In the genomic region with DNA sequence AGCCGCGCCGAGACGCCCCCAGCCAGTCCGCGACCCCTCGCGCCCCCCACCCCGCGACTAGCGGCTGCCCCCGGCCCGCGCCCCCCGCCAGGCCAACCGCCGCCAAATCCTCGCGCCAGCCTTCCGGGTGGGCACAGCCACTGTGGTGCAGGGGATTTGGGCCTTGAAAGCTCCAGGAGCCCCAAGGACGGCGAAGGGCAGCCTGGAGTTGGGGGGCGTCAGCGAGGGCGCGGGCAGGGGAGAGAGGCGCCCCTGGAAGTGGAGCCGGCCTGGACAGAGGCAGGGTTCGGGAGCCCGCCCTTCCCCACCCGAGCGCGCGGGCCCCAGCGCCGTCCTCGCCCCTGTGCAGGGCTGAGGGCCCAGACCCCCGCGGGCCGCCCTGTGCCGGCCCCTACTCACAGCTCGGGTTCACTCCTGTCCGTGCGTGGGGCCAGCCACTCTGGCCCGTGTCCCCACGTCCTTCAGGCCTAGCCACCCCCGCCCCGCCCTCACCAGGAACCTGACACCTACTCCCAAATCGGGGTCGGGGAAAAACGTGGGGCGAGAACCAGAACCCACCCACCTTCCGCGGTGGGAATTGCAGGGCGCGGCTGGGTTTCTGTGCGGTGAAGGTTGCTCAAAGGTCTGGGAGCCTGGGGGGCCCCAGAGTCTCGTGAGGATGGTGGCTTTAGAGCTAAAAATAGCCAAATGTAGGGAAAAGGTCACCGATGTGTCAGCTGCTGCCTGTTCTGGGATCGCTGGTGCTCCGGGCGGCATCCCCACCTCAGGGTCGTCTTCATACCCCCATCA, we compare ENCODE assay signal across 1 cellular context.
TF ChIP-seq lines count a peak whose summit lies in the region.

A gene (minus strand): TSS at position 441 of the 789 bp plus-strand sequence. CDS start 512 bp downstream, outside the sequence.

TF ChIP-seq in GM23338, 12 proteins besides CTCF, POLR2A, EP300 and RAD21 (continued from another document):
- TF ChIP-seq, protein P1, sequence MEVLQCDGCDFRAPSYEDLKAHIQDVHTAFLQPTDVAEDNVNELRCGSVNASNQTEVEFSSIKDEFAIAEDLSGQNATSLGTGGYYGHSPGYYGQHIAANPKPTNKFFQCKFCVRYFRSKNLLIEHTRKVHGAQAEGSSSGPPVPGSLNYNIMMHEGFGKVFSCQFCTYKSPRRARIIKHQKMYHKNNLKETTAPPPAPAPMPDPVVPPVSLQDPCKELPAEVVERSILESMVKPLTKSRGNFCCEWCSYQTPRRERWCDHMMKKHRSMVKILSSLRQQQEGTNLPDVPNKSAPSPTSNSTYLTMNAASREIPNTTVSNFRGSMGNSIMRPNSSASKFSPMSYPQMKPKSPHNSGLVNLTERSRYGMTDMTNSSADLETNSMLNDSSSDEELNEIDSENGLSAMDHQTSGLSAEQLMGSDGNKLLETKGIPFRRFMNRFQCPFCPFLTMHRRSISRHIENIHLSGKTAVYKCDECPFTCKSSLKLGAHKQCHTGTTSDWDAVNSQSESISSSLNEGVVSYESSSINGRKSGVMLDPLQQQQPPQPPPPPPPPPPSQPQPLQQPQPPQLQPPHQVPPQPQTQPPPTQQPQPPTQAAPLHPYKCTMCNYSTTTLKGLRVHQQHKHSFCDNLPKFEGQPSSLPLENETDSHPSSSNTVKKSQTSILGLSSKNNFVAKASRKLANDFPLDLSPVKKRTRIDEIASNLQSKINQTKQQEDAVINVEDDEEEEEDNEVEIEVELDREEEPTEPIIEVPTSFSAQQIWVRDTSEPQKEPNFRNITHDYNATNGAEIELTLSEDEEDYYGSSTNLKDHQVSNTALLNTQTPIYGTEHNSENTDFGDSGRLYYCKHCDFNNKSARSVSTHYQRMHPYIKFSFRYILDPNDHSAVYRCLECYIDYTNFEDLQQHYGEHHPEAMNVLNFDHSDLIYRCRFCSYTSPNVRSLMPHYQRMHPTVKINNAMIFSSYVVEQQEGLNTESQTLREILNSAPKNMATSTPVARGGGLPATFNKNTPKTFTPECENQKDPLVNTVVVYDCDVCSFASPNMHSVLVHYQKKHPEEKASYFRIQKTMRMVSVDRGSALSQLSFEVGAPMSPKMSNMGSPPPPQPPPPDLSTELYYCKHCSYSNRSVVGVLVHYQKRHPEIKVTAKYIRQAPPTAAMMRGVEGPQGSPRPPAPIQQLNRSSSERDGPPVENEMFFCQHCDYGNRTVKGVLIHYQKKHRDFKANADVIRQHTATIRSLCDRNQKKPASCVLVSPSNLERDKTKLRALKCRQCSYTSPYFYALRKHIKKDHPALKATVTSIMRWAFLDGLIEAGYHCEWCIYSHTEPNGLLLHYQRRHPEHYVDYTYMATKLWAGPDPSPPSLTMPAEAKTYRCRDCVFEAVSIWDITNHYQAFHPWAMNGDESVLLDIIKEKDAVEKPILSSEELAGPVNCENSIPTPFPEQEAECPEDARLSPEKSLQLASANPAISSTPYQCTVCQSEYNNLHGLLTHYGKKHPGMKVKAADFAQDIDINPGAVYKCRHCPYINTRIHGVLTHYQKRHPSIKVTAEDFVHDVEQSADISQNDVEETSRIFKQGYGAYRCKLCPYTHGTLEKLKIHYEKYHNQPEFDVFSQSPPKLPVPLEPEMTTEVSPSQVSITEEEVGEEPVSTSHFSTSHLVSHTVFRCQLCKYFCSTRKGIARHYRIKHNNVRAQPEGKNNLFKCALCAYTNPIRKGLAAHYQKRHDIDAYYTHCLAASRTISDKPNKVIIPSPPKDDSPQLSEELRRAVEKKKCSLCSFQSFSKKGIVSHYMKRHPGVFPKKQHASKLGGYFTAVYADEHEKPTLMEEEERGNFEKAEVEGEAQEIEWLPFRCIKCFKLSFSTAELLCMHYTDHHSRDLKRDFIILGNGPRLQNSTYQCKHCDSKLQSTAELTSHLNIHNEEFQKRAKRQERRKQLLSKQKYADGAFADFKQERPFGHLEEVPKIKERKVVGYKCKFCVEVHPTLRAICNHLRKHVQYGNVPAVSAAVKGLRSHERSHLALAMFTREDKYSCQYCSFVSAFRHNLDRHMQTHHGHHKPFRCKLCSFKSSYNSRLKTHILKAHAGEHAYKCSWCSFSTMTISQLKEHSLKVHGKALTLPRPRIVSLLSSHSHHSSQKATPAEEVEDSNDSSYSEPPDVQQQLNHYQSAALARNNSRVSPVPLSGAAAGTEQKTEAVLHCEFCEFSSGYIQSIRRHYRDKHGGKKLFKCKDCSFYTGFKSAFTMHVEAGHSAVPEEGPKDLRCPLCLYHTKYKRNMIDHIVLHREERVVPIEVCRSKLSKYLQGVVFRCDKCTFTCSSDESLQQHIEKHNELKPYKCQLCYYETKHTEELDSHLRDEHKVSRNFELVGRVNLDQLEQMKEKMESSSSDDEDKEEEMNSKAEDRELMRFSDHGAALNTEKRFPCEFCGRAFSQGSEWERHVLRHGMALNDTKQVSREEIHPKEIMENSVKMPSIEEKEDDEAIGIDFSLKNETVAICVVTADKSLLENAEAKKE (CRISPR knock-in tag; IDR thresholded peaks at IDR 0.05): no peak
- TF ChIP-seq ZNF331 (CRISPR knock-in tag; IDR thresholded peaks at IDR 0.05; ENCODE audit: low read depth) (no peak), NANOG (IDR thresholded peaks at IDR 0.05; ENCODE audit: borderline replicate concordance) (no peak), CREB1 (CRISPR knock-in tag; IDR thresholded peaks at IDR 0.05; ENCODE audit: low read depth) (no peak), EZH2 (IDR thresholded peaks at IDR 0.05; ENCODE audit: low read depth, unreplicated experiment) (no peak), EZH2phosphoT487 (IDR thresholded peaks at IDR 0.05; ENCODE audit: unreplicated experiment) (no peak), STAT1 (IDR thresholded peaks at IDR 0.05; ENCODE audit: unreplicated experiment) (no peak), JUNB (IDR thresholded peaks at IDR 0.05; ENCODE audit: unreplicated experiment) (no peak), ZNF114 (CRISPR knock-in tag; IDR thresholded peaks at IDR 0.05) (no peak)
- TF ChIP-seq, protein P2, sequence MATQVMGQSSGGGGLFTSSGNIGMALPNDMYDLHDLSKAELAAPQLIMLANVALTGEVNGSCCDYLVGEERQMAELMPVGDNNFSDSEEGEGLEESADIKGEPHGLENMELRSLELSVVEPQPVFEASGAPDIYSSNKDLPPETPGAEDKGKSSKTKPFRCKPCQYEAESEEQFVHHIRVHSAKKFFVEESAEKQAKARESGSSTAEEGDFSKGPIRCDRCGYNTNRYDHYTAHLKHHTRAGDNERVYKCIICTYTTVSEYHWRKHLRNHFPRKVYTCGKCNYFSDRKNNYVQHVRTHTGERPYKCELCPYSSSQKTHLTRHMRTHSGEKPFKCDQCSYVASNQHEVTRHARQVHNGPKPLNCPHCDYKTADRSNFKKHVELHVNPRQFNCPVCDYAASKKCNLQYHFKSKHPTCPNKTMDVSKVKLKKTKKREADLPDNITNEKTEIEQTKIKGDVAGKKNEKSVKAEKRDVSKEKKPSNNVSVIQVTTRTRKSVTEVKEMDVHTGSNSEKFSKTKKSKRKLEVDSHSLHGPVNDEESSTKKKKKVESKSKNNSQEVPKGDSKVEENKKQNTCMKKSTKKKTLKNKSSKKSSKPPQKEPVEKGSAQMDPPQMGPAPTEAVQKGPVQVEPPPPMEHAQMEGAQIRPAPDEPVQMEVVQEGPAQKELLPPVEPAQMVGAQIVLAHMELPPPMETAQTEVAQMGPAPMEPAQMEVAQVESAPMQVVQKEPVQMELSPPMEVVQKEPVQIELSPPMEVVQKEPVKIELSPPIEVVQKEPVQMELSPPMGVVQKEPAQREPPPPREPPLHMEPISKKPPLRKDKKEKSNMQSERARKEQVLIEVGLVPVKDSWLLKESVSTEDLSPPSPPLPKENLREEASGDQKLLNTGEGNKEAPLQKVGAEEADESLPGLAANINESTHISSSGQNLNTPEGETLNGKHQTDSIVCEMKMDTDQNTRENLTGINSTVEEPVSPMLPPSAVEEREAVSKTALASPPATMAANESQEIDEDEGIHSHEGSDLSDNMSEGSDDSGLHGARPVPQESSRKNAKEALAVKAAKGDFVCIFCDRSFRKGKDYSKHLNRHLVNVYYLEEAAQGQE (IDR thresholded peaks at IDR 0.05; ENCODE audit: unreplicated experiment): no peak
- TF ChIP-seq, protein P3, sequence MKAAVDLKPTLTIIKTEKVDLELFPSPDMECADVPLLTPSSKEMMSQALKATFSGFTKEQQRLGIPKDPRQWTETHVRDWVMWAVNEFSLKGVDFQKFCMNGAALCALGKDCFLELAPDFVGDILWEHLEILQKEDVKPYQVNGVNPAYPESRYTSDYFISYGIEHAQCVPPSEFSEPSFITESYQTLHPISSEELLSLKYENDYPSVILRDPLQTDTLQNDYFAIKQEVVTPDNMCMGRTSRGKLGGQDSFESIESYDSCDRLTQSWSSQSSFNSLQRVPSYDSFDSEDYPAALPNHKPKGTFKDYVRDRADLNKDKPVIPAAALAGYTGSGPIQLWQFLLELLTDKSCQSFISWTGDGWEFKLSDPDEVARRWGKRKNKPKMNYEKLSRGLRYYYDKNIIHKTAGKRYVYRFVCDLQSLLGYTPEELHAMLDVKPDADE (IDR thresholded peaks at IDR 0.05): no peak
